ENCODE assay signal across 9 cellular contexts in the genomic region with DNA sequence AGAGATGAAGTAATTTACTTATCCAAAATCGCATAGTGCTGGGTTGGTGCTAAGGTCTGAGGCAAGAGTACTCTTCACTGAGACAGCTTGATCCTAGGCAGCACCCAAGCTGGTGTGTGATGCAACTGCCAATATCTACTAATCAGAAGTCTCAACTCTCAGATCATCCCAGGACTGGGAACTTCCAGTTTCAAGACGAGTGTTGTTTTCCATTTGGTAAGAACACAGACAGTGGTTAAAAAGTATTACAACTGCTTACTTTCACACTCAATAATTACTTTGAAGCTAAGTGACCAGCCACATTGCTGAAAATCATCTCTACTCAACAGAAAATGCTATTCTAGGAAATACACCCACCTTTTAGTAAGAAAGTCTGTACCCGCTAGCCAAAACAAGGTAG. TPM values are rescaled to one million over a fixed set of nuclear protein-coding genes. Genes with fewer than 3 reads are reported as not detected.
DNase-seq lines count a peak whose midpoint lies in the region; ATAC-seq and FAIRE-seq lines count a peak whose summit lies in the region.
"Had no signal": no experiment of that assay in that cellular context is flagged by ENCODE, and none has a peak within 500 bp of the region (broad histone marks: within the 10 kb centered on the region; RNA-seq: fewer than 3 reads in every experiment).

No MANE protein-coding gene starts in this region.

- no peaks in the 10 kb centered on the region for H3K9me3 Mint-ChIP-seq in T-helper 2 cell treated with Interferon-gamma antibody and Interleukin-4, amounts not matched to agents 5 μg/mL and 100 μg/mL, for 36 hours
- H3K9me3 Mint-ChIP-seq: HFFc6 had no signal

- intact Hi-C loops in sciatic nerve (cut with DNase I): no loop called here

- H3K27me3 Mint-ChIP-seq in T-helper 2 cell treated with Interferon-gamma antibody and Interleukin-4, amounts not matched to agents 5 μg/mL and 100 μg/mL, for 36 hours (ENCODE audit: low read depth): no peaks in the 10 kb centered on the region

- FAIRE-seq in HTR-8/SVneo (lab: Jason Lieb, UNC): no peak

- DNase-seq in T-helper 2 cell treated with Interferon-gamma antibody and Interleukin-4, amounts not matched to agents 5 μg/mL and 100 μg/mL, for 36 hours (ENCODE audit: low spot score): peak; percentile 64
- DNase-seq in sciatic nerve (ENCODE audit: low spot score) (no peak), GOT3 (lab: John Stamatoyannopoulos, UW) (no peak), HTR-8/SVneo (ENCODE audit: insufficient read length, low spot score) (no peak), NCI-H524 (lab: John Stamatoyannopoulos, UW) (no peak), SW480 (ENCODE audit: low spot score) (no peak)
- DNase-seq: HFFc6 had no signal

- H3K27ac Mint-ChIP-seq in T-helper 2 cell treated with Interferon-gamma antibody and Interleukin-4, amounts not matched to agents 5 μg/mL and 100 μg/mL, for 36 hours: no peak overlapping the region
- H3K27ac Mint-ChIP-seq: HFFc6 had no signal

- H3K36me3 Mint-ChIP-seq in T-helper 2 cell treated with Interferon-gamma antibody and Interleukin-4, amounts not matched to agents 5 μg/mL and 100 μg/mL, for 36 hours (ENCODE audit: low read depth): peaks cover 4% of the 10 kb centered on the region

- H3K4me1 Mint-ChIP-seq in T-helper 2 cell treated with Interferon-gamma antibody and Interleukin-4, amounts not matched to agents 5 μg/mL and 100 μg/mL, for 36 hours (ENCODE audit: low read depth): peaks cover 35% of the 10 kb centered on the region

- ATAC-seq in GM18909 (IDR thresholded peaks at IDR 0.05; ENCODE audit: poor library complexity, unreplicated experiment) (peak; percentile 66), HG02759 (IDR thresholded peaks at IDR 0.05; ENCODE audit: unreplicated experiment) (peak; percentile 72), sciatic nerve (peak; percentile 88)

- H3K4me3 Mint-ChIP-seq in T-helper 2 cell treated with Interferon-gamma antibody and Interleukin-4, amounts not matched to agents 5 μg/mL and 100 μg/mL, for 36 hours: no peak overlapping the region
- H3K4me3 Mint-ChIP-seq: HFFc6 had no signal

RNA-seq across cellular contexts. Expression of gene FBXW11, which starts 45.3 kb away (rescaled TPM):
- 67.7 TPM for total RNA-seq in sciatic nerve
